In the genomic region with DNA sequence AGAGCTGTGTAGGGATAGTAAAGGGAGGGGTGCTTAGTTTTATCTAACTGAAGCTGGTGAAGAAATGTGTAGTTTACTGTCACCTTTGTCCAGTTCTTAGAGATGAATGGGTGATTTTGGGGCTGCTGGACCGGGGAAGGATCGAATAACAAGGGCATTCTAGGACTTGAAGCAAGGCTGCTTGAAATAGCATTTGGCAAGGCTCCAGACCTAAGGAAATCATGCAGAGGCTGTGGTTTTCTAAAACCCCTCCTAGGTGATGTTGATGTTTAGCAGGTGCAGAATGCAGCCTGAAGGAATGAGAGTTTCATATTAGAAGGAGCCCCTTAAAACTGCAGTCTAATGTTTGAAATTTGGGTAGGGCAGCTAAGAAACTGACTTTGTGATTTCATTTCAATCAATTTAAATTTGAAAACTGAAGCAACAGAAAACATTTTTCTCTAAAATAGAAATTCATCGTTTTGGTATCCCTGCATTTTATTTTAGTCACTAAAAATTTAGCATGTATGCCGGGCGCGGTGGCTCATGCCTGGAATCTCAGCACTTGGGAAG, we compare ENCODE assay signal across 1 cellular context.
TF ChIP-seq lines count a peak whose summit lies in the region.

No MANE protein-coding gene starts in this region.

TF ChIP-seq in K562, 482 proteins besides CTCF, POLR2A, EP300 and RAD21 (continued from another document):
- TF ChIP-seq, protein P1, sequence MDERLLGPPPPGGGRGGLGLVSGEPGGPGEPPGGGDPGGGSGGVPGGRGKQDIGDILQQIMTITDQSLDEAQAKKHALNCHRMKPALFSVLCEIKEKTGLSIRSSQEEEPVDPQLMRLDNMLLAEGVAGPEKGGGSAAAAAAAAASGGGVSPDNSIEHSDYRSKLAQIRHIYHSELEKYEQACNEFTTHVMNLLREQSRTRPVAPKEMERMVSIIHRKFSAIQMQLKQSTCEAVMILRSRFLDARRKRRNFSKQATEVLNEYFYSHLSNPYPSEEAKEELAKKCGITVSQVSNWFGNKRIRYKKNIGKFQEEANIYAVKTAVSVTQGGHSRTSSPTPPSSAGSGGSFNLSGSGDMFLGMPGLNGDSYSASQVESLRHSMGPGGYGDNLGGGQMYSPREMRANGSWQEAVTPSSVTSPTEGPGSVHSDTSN (CRISPR knock-in tag; IDR thresholded peaks at IDR 0.05; ENCODE audit: low read depth) = no peak
- TF ChIP-seq, protein P1 (tag; conservative IDR thresholded peaks at IDR 0.05; ENCODE audit: low read depth) = 0 out of 2 replicates have a peak, but pooled peaks have one; percentile 31
- TF ChIP-seq NFIC (IDR thresholded peaks at IDR 0.05) (peak; percentile 74), MIER1 (IDR thresholded peaks at IDR 0.05; ENCODE audit: low read depth) (peak; percentile 74; the same call in 1 of the 2 replicates)
